ENCODE assay signal across 16 cellular contexts in the genomic region with DNA sequence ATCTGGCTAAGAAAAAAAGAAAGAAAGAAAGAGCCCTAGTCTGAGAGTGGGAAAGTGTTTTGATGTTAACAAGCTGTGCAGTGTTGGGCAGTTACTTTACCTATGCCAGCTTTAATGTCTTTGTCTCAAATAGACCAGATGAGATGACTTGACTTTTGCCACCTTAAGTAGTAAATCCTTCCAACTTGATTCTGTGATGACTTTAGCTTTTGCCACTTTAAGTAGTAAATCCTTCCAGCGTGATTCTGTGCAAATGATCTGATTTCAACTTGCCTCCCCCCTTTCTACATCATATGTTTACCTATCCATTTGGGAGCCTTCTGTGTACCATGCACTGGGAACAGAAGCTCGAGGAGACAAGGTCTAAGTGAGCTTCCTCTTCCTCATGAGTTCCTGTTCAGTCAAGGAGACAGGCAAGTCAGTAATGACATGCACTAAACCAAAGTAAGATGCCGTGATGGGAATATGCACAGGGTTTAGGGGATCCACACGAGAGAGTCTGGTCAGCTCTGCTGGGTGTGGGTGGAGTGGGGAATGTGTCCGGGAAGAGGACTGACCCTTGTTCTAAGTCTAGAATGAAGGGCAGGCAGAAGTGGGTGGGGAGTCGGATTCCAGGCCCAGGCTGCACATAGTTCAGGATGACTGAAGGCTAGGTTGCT. TPM values are rescaled to one million over a fixed set of nuclear protein-coding genes. Genes with fewer than 3 reads are reported as not detected.
A peak's percentile ranks its signal among the peaks of the same experiment; 100 is the strongest.
DNase-seq lines count a peak whose midpoint lies in the region; ATAC-seq and TF ChIP-seq lines count a peak whose summit lies in the region.
"Had no signal": no experiment of that assay in that cellular context is flagged by ENCODE, and none has a peak within 500 bp of the region (broad histone marks: within the 10 kb centered on the region; RNA-seq: fewer than 3 reads in every experiment).

No MANE protein-coding gene starts in this region.

- peaks cover 47% of the 10 kb centered on the region for H3K4me1 Mint-ChIP-seq in Caco-2 (ENCODE audit: low read depth, unreplicated experiment)
- H3K4me1 Mint-ChIP-seq in glutamatergic neuron (ENCODE audit: low read depth, unreplicated experiment) = peaks cover 29% of the 10 kb centered on the region
- H3K4me1 Mint-ChIP-seq in activated T-helper 1 cell treated with anti-CD3 and anti-CD28 coated beads, Interleukin-12 subunit alpha, Interleukin-12 subunit beta, Interleukin-2, Interleukin-4 antibody, amounts not matched to agents 30 ng/mL and 10 ng/mL and 1 ng/mL, durations not matched to agents 14 hours and 24 hours and 36 hours (ENCODE audit: low read depth) = no peaks in the 10 kb centered on the region

- intact Hi-C loops in Caco-2 (cut with micrococcal nuclease; ENCODE audit: unreplicated experiment) = loop anchor here (1.0 kb wide), 2 partner anchors 18 to 55 kb away; no protein-coding TSS in a partner anchor
- intact Hi-C loops in activated T-helper 1 cell treated with anti-CD3 and anti-CD28 coated beads, Interleukin-12 subunit alpha, Interleukin-12 subunit beta, Interleukin-2, Interleukin-4 antibody, amounts not matched to agents 30 ng/mL and 10 ng/mL and 1 ng/mL, durations not matched to agents 14 hours and 24 hours and 36 hours (cut with micrococcal nuclease) = no loop called here

- no peaks in the 10 kb centered on the region for H3K27me3 Mint-ChIP-seq in Caco-2 (ENCODE audit: insufficient read depth, unreplicated experiment)
- peaks cover 2% of the 10 kb centered on the region for H3K27me3 Mint-ChIP-seq in glutamatergic neuron (ENCODE audit: unreplicated experiment)
- no peaks in the 10 kb centered on the region for H3K27me3 Mint-ChIP-seq in activated T-helper 1 cell treated with anti-CD3 and anti-CD28 coated beads, Interleukin-12 subunit alpha, Interleukin-12 subunit beta, Interleukin-2, Interleukin-4 antibody, amounts not matched to agents 30 ng/mL and 10 ng/mL and 1 ng/mL, durations not matched to agents 14 hours and 24 hours and 36 hours (ENCODE audit: insufficient read depth)

- H3K27ac ChIP-seq in HUES48 (ENCODE audit: low read depth, low read length) = peak overlapping the region; percentile 37
- H3K27ac ChIP-seq: BLaER1 treated with 17β-estradiol and CSF1 and Interleukin-3, amounts not matched to agents 10 nM and 100 nM; WERI-Rb-1 had no signal

- peak overlapping the region; percentile 79 for H3K27ac Mint-ChIP-seq in Caco-2 (ENCODE audit: unreplicated experiment)
- H3K27ac Mint-ChIP-seq in glutamatergic neuron (ENCODE audit: unreplicated experiment) = peak overlapping the region; percentile 28
- H3K27ac Mint-ChIP-seq in activated T-helper 1 cell treated with anti-CD3 and anti-CD28 coated beads, Interleukin-12 subunit alpha, Interleukin-12 subunit beta, Interleukin-2, Interleukin-4 antibody, amounts not matched to agents 30 ng/mL and 10 ng/mL and 1 ng/mL, durations not matched to agents 14 hours and 24 hours and 36 hours = no peak overlapping the region
- H3K27ac Mint-ChIP-seq: activated naive CD4-positive, alpha-beta T cell treated with anti-CD3 and anti-CD28 coated beads for 36 hours; stimulated activated effector memory CD8-positive, alpha-beta T cell treated with anti-CD3 and anti-CD28 coated beads, Interleukin-12 subunit alpha, Interleukin-12 subunit beta, amount 100 ng/mL, for 72 hours had no signal

- peak overlapping the region; percentile 62 for H3K4me3 Mint-ChIP-seq in Caco-2 (ENCODE audit: unreplicated experiment)
- H3K4me3 Mint-ChIP-seq in glutamatergic neuron (ENCODE audit: unreplicated experiment) = no peak overlapping the region
- H3K4me3 Mint-ChIP-seq in activated T-helper 1 cell treated with anti-CD3 and anti-CD28 coated beads, Interleukin-12 subunit alpha, Interleukin-12 subunit beta, Interleukin-2, Interleukin-4 antibody, amounts not matched to agents 30 ng/mL and 10 ng/mL and 1 ng/mL, durations not matched to agents 14 hours and 24 hours and 36 hours = no peak overlapping the region
- H3K4me3 Mint-ChIP-seq: activated naive CD4-positive, alpha-beta T cell treated with anti-CD3 and anti-CD28 coated beads for 36 hours; stimulated activated effector memory CD8-positive, alpha-beta T cell treated with anti-CD3 and anti-CD28 coated beads, Interleukin-12 subunit alpha, Interleukin-12 subunit beta, amount 100 ng/mL, for 72 hours had no signal

- POLR2A ChIA-PET in Caco-2 (lab: Charles Lee) = interaction anchor here (0.6 to 1.8 kb wide), 3 partner anchors 18 to 627 kb away, joined by 3 to 31 read pairs (median 6); partner anchors contain the start of genes INPP5F and MCMBP

- TF ChIP-seq CTCF in Caco-2 (IDR thresholded peaks at IDR 0.05; ENCODE audit: insufficient read depth in 1 of 2, low read depth in 1 of 2, low read length in 1 of 2, severe bottlenecking in 1 of 2, unreplicated experiment in 1 of 2) (no peak), glutamatergic neuron (IDR thresholded peaks at IDR 0.05; ENCODE audit: partially characterized antibody, unreplicated experiment) (no peak), omental fat pad (IDR thresholded peaks at IDR 0.05) (no peak)

- H3K4me1 ChIP-seq in Caco-2 (peaks cover 60% of the 10 kb centered on the region), HUES48 (ENCODE audit: control insufficient read depth, insufficient read depth, low read length) (peaks cover 10% of the 10 kb centered on the region; the same call in 1 of the 2 replicates)

- H3K4me3 ChIP-seq in Caco-2 (ENCODE audit: low read depth, low read length) (peak overlapping the region; percentile 17), HUES48 (ENCODE audit: low read depth, low read length) (no peak overlapping the region)
- H3K4me3 ChIP-seq: BLaER1 treated with 17β-estradiol and CSF1 and Interleukin-3, amounts not matched to agents 10 nM and 100 nM had no signal

- H3K9me3 Mint-ChIP-seq in Caco-2 (ENCODE audit: unreplicated experiment) = peaks cover 9% of the 10 kb centered on the region
- peaks cover 2% of the 10 kb centered on the region for H3K9me3 Mint-ChIP-seq in glutamatergic neuron (ENCODE audit: unreplicated experiment)
- H3K9me3 Mint-ChIP-seq in activated T-helper 1 cell treated with anti-CD3 and anti-CD28 coated beads, Interleukin-12 subunit alpha, Interleukin-12 subunit beta, Interleukin-2, Interleukin-4 antibody, amounts not matched to agents 30 ng/mL and 10 ng/mL and 1 ng/mL, durations not matched to agents 14 hours and 24 hours and 36 hours = no peaks in the 10 kb centered on the region
- H3K9me3 Mint-ChIP-seq: activated naive CD4-positive, alpha-beta T cell treated with anti-CD3 and anti-CD28 coated beads for 36 hours; stimulated activated effector memory CD8-positive, alpha-beta T cell treated with anti-CD3 and anti-CD28 coated beads, Interleukin-12 subunit alpha, Interleukin-12 subunit beta, amount 100 ng/mL, for 72 hours had no signal

- H3K36me3 ChIP-seq in Caco-2 (ENCODE audit: control insufficient read depth, insufficient read depth, low read length) (no peaks in the 10 kb centered on the region), HUES48 (ENCODE audit: control insufficient read depth, insufficient read depth, low read length) (no peaks in the 10 kb centered on the region)
- H3K36me3 ChIP-seq: WERI-Rb-1 had no signal

- H3K9ac ChIP-seq in HUES48 (ENCODE audit: low read depth, low read length) = no peak overlapping the region
- H3K9ac ChIP-seq: BLaER1 treated with 17β-estradiol and CSF1 and Interleukin-3, amounts not matched to agents 10 nM and 100 nM had no signal

- H3K9me3 ChIP-seq in Caco-2 (no peaks in the 10 kb centered on the region), HUES48 (ENCODE audit: control insufficient read depth, insufficient read depth, low read length) (0 out of 2 replicates have a peak, but pooled peaks cover 6% of the 10 kb centered on the region)

- H3K27me3 ChIP-seq in Caco-2 (replicated peaks; ENCODE audit: control insufficient read depth, insufficient read depth, low read length) (no peaks in the 10 kb centered on the region), HUES48 (ENCODE audit: control insufficient read depth, insufficient read depth, low read length) (no peaks in the 10 kb centered on the region)
- H3K27me3 ChIP-seq: BLaER1 treated with 17β-estradiol and CSF1 and Interleukin-3, amounts not matched to agents 10 nM and 100 nM had no signal

- CTCF ChIA-PET in Caco-2 (lab: Charles Lee) = interaction anchor here (1.0 to 1.2 kb wide), 2 partner anchors 17 to 56 kb away, joined by 3 to 18 read pairs; partner anchors contain the start of gene INPP5F

- ATAC-seq in omental fat pad (ENCODE audit: low FRiP score) (peak; percentile 91), GM21390 (IDR thresholded peaks at IDR 0.05; ENCODE audit: unreplicated experiment) (no peak)
- ATAC-seq: stimulated activated effector memory CD8-positive, alpha-beta T cell treated with anti-CD3 and anti-CD28 coated beads, Interleukin-12 subunit alpha, Interleukin-12 subunit beta, amount 100 ng/mL, for 72 hours had no signal

- H3K36me3 Mint-ChIP-seq in Caco-2 (ENCODE audit: insufficient read depth, unreplicated experiment) = peaks cover 2% of the 10 kb centered on the region
- H3K36me3 Mint-ChIP-seq in glutamatergic neuron (ENCODE audit: unreplicated experiment) = no peaks in the 10 kb centered on the region
- H3K36me3 Mint-ChIP-seq in activated T-helper 1 cell treated with anti-CD3 and anti-CD28 coated beads, Interleukin-12 subunit alpha, Interleukin-12 subunit beta, Interleukin-2, Interleukin-4 antibody, amounts not matched to agents 30 ng/mL and 10 ng/mL and 1 ng/mL, durations not matched to agents 14 hours and 24 hours and 36 hours (ENCODE audit: low read depth) = peaks cover 2% of the 10 kb centered on the region
- H3K36me3 Mint-ChIP-seq: stimulated activated effector memory CD8-positive, alpha-beta T cell treated with anti-CD3 and anti-CD28 coated beads, Interleukin-12 subunit alpha, Interleukin-12 subunit beta, amount 100 ng/mL, for 72 hours had no signal

- DNase-seq in Caco-2 = peak; percentile 83 to 93
- DNase-seq in glutamatergic neuron = no peak
- no peak for DNase-seq in omental fat pad (ENCODE audit: low spot score)
- no peak for DNase-seq in activated T-cell treated with anti-CD3 and anti-CD28 coated beads, Interleukin-2, amount 50 U/mL, for 48 hours
- DNase-seq in dedifferentiated amniotic fluid mesenchymal stem cell (ENCODE audit: extremely low spot score) = no peak
- no peak for DNase-seq in activated T-helper 1 cell treated with anti-CD3 and anti-CD28 coated beads, Interleukin-12 subunit alpha, Interleukin-12 subunit beta, Interleukin-2, Interleukin-4 antibody, amounts not matched to agents 30 ng/mL and 10 ng/mL and 1 ng/mL, durations not matched to agents 14 hours and 24 hours and 36 hours (ENCODE audit: low spot score)
- DNase-seq: activated naive CD4-positive, alpha-beta T cell treated with anti-CD3 and anti-CD28 coated beads for 36 hours; cerebellar nuclear complex; mesendoderm; NCI-H1092; stimulated activated CD4-positive, alpha-beta T cell treated with anti-CD3 and anti-CD28 coated beads, Interleukin-4, amount 100 ng/mL, for 4 hours; WERI-Rb-1 had no signal

- BruUV-seq in Caco-2 (replicated peaks; lab: Mats Ljungman, UMichigan) = TSS peak; percentile 100

RNA-seq across cellular contexts. Expression of gene INPP5F, which starts 17.3 kb away (rescaled TPM):
- total RNA-seq in Caco-2 (2022) = 26.4 and 26.9 TPM in 2 replicates
- 186 TPM for total RNA-seq in glutamatergic neuron (ENCODE audit: unreplicated experiment)
- total RNA-seq in omental fat pad = 10 to 100 TPM in 3 of 4 donors, 1 to 10 TPM in 1; 7.8 to 19.8 (median 12.3) TPM
- total RNA-seq in activated T-helper 1 cell treated with anti-CD3 and anti-CD28 coated beads, Interleukin-12 subunit alpha, Interleukin-12 subunit beta, Interleukin-2, Interleukin-4 antibody, amounts not matched to agents 30 ng/mL and 10 ng/mL and 1 ng/mL, durations not matched to agents 14 hours and 24 hours and 36 hours = 17.7 and 19.4 TPM in 2 replicates

Comparison
In these comparisons a context has a peak if more than half of its experiments do, and no peak if none do; other contexts are left out.
1. DNase-seq: peak in Caco-2 (2 of 2); none in glutamatergic neuron (single experiment), omental fat pad (single experiment), activated T-cell treated with anti-CD3 and anti-CD28 coated beads, Interleukin-2, amount 50 U/mL, for 48 hours (0 of 2), dedifferentiated amniotic fluid mesenchymal stem cell (single experiment) and activated T-helper 1 cell treated with anti-CD3 and anti-CD28 coated beads, Interleukin-12 subunit alpha, Interleukin-12 subunit beta, Interleukin-2, Interleukin-4 antibody, amounts not matched to agents 30 ng/mL and 10 ng/mL and 1 ng/mL, durations not matched to agents 14 hours and 24 hours and 36 hours (single experiment).